ENCODE assay signal across 1 cellular context in the genomic region with DNA sequence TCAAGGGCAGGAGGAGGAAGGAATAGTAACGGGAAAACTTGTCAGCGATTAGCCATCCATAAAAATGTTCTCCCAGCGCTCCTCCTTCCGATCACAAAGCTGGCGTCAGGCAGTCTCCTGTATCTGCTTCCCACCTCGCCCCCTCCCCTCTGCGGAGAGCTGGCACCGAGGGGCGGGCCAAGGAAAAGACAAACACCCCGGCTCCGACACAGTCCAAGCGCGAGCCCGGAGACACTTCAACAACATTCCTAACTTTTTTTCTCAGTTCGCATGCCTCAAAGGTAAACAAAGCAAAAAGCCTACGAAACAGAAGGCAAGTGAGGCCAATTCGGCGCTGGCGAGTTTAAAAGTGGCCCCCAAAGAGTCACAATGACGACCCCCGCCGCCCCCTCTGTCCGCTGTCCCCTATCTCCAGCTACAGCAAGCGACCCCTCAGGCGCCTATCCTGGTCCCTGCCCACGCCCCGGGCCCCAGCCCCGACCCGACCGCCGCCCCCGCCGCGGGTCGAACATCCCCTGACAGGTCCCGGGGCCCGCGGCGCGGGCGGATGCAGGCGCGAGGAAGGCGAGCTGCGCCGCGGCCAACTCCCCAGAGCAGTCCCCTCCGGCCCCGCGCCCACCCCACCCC.
TF ChIP-seq lines count a peak whose summit lies in the region.

No MANE protein-coding gene starts in this region.

TF ChIP-seq in GM12878, 131 proteins besides CTCF, POLR2A, EP300 and RAD21 (continued from another document):
- TF ChIP-seq, protein P1, sequence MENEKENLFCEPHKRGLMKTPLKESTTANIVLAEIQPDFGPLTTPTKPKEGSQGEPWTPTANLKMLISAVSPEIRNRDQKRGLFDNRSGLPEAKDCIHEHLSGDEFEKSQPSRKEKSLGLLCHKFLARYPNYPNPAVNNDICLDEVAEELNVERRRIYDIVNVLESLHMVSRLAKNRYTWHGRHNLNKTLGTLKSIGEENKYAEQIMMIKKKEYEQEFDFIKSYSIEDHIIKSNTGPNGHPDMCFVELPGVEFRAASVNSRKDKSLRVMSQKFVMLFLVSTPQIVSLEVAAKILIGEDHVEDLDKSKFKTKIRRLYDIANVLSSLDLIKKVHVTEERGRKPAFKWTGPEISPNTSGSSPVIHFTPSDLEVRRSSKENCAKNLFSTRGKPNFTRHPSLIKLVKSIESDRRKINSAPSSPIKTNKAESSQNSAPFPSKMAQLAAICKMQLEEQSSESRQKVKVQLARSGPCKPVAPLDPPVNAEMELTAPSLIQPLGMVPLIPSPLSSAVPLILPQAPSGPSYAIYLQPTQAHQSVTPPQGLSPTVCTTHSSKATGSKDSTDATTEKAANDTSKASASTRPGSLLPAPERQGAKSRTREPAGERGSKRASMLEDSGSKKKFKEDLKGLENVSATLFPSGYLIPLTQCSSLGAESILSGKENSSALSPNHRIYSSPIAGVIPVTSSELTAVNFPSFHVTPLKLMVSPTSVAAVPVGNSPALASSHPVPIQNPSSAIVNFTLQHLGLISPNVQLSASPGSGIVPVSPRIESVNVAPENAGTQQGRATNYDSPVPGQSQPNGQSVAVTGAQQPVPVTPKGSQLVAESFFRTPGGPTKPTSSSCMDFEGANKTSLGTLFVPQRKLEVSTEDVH (IDR thresholded peaks at IDR 0.05; ENCODE audit: low read depth, partially characterized antibody) = no peak
- TF ChIP-seq MEF2B (IDR thresholded peaks at IDR 0.05; ENCODE audit: partially characterized antibody, poor library complexity, severe bottlenecking) (no peak), RAD51 (IDR thresholded peaks at IDR 0.05) (no peak), NRF1 (conservative IDR thresholded peaks at IDR 0.05; ENCODE audit: low read depth, low read length) (no peak)
- TF ChIP-seq, protein P2, sequence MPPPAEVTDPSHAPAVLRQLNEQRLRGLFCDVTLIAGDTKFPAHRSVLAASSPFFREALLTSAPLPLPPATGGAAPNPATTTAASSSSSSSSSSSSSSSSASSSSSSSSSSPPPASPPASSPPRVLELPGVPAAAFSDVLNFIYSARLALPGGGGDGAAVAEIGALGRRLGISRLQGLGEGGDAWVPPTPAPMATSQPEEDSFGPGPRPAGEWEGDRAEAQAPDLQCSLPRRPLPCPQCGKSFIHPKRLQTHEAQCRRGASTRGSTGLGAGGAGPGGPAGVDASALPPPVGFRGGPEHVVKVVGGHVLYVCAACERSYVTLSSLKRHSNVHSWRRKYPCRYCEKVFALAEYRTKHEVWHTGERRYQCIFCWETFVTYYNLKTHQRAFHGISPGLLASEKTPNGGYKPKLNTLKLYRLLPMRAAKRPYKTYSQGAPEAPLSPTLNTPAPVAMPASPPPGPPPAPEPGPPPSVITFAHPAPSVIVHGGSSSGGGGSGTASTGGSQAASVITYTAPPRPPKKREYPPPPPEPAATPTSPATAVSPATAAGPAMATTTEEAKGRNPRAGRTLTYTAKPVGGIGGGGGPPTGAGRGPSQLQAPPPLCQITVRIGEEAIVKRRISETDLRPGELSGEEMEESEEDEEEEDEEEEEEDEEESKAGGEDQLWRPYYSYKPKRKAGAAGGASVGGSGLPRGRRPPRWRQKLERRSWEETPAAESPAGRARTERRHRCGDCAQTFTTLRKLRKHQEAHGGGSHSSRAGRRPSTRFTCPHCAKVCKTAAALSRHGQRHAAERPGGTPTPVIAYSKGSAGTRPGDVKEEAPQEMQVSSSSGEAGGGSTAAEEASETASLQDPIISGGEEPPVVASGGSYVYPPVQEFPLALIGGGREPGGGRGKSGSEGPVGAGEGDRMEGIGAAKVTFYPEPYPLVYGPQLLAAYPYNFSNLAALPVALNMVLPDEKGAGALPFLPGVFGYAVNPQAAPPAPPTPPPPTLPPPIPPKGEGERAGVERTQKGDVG (CRISPR knock-in tag; IDR thresholded peaks at IDR 0.05) = no peak
